11 cellular contexts compared by ENCODE assay signal in the genomic region with DNA sequence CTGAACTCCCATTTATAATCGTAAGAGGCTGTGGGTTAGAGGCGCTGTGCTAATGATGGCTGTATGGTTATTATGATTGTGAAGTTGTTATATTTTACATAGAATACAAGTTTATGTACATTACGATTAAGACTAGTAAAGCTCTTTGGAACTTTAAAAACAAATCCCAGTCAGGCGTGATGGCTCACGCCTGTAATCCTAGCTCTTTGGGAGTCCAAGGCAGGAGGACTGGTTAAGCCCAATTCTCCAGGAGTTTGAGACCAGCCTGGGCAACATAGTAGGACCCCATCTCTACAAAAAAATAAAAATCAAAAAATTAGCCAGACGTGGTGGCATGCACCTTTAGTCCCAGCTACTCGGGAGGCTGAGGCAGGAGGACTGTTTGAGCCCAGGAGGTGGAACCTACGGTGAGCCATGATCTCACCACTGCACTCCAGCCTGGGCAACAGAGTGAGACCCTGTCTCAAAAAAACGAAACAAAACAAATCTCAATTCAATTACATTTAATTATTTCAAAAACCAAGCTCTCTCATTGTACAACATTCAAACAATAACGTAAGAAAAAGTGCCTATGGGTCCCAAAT. TPM values are rescaled to one million over a fixed set of nuclear protein-coding genes. Genes with fewer than 3 reads are reported as not detected.
DNase-seq lines count a peak whose midpoint lies in the region; ATAC-seq and TF ChIP-seq lines count a peak whose summit lies in the region.
"Had no signal": no experiment of that assay in that cellular context is flagged by ENCODE, and none has a peak within 500 bp of the region (broad histone marks: within the 10 kb centered on the region; RNA-seq: fewer than 3 reads in every experiment).

No MANE protein-coding gene starts in this region.

- no peaks in the 10 kb centered on the region for H4K20me1 ChIP-seq in HCT116 (ENCODE audit: insufficient read depth)

- peaks cover 37% of the 10 kb centered on the region for H3K4me1 Mint-ChIP-seq in CD14-positive monocyte
- H3K4me1 Mint-ChIP-seq in activated T-helper 2 cell treated with anti-CD3 and anti-CD28 coated beads, Interferon-gamma antibody, Interleukin-2, Interleukin-4, amounts not matched to agents 10 μg/mL and 5 μg/mL and 100 μg/mL, durations not matched to agents 14 hours and 24 hours and 36 hours (ENCODE audit: low read depth) = peaks cover 36% of the 10 kb centered on the region

- TF ChIP-seq CTCF in CD14-positive monocyte (IDR thresholded peaks at IDR 0.05) = no peak
- no peak for TF ChIP-seq CTCF in HCT116 (IDR thresholded peaks at IDR 0.05 in 2 of 3, conservative IDR thresholded peaks at IDR 0.05 in 1 of 3; ENCODE audit: borderline replicate concordance in 1 of 3, insufficient read depth in 1 of 3, low read depth in 2 of 3, low read length in 2 of 3)
- no peak for TF ChIP-seq CTCF in suprapubic skin (IDR thresholded peaks at IDR 0.05)

- H3K9ac ChIP-seq in HCT116 (ENCODE audit: low read length) (peak overlapping the region; percentile 74), mucosa of rectum (ENCODE audit: low read depth in 1 of 2, low read length in 2 of 2) (peak overlapping the region; percentile 38 to 59)

- DNase-seq in CD14-positive monocyte (ENCODE audit: low spot score) = no peak
- DNase-seq in HCT116 (ENCODE audit: low read depth, low spot score) = no peak
- no peak for DNase-seq in activated T-helper 2 cell treated with anti-CD3 and anti-CD28 coated beads, Interferon-gamma antibody, Interleukin-2, Interleukin-4, amounts not matched to agents 10 μg/mL and 5 μg/mL and 100 μg/mL, durations not matched to agents 14 hours and 24 hours and 36 hours (ENCODE audit: low spot score)
- no peak for DNase-seq in suprapubic skin (ENCODE audit: low spot score in 2 of 2)
- no peak for DNase-seq in left ventricle myocardium superior
- no peak for DNase-seq in dermis blood vessel endothelial cell
- DNase-seq: NCI-H1694 had no signal

- peaks cover 0 to 2% (median 0%) of the 10 kb centered on the region in 3 donors for H3K27me3 Mint-ChIP-seq in CD14-positive monocyte (ENCODE audit: low read depth in 3 of 3)
- no peaks in the 10 kb centered on the region for H3K27me3 Mint-ChIP-seq in activated T-helper 2 cell treated with anti-CD3 and anti-CD28 coated beads, Interferon-gamma antibody, Interleukin-2, Interleukin-4, amounts not matched to agents 10 μg/mL and 5 μg/mL and 100 μg/mL, durations not matched to agents 14 hours and 24 hours and 36 hours (ENCODE audit: low read depth)

- peak overlapping the region; percentile 35 to 54 for H3K4me3 ChIP-seq in HCT116 (replicated peaks in 1 of 2; ENCODE audit: low read depth in 1 of 2, low read length in 2 of 2)
- peak overlapping the region in 1 of 2 donors; percentile 20 for H3K4me3 ChIP-seq in mucosa of rectum (ENCODE audit: low read length in 2 of 2)
- H3K4me3 ChIP-seq in suprapubic skin = no peak overlapping the region
- H3K4me3 ChIP-seq: prostate gland, stomach had no signal

- peak overlapping the region in 5 of 7 donors; percentile 60 to 96 (median 92) for H3K27ac Mint-ChIP-seq in CD14-positive monocyte
- peak overlapping the region; percentile 92 for H3K27ac Mint-ChIP-seq in activated T-helper 2 cell treated with anti-CD3 and anti-CD28 coated beads, Interferon-gamma antibody, Interleukin-2, Interleukin-4, amounts not matched to agents 10 μg/mL and 5 μg/mL and 100 μg/mL, durations not matched to agents 14 hours and 24 hours and 36 hours

- no peak overlapping the region for H3K4me3 Mint-ChIP-seq in CD14-positive monocyte
- H3K4me3 Mint-ChIP-seq in activated T-helper 2 cell treated with anti-CD3 and anti-CD28 coated beads, Interferon-gamma antibody, Interleukin-2, Interleukin-4, amounts not matched to agents 10 μg/mL and 5 μg/mL and 100 μg/mL, durations not matched to agents 14 hours and 24 hours and 36 hours (ENCODE audit: low read depth) = no peak overlapping the region

- RAD21 ChIA-PET in HCT116 (lab: Charles Lee; ENCODE audit: low non-redundant PET in 1 of 2, low total read pairs in 2 of 2, uncharacterized antibody in 2 of 2, unreplicated experiment in 2 of 2) = interaction anchor here (1.0 to 2.0 kb wide), 4 partner anchors 11 to 21 kb away, joined by 3 to 8 read pairs (median 4); no protein-coding TSS in a partner anchor

- CTCF ChIA-PET in HCT116 (lab: Charles Lee) = interaction anchor here (0.6 to 3.3 kb wide), 6 partner anchors 11 to 71 kb away, joined by 3 to 39 read pairs (median 4); partner anchors contain the start of gene KCMF1

- peak overlapping the region; percentile 99 for H3K27ac ChIP-seq in HCT116 (ENCODE audit: low read depth, low read length)
- H3K27ac ChIP-seq in mucosa of rectum (ENCODE audit: low read depth in 2 of 2, low read length in 2 of 2) = peak overlapping the region; percentile 83 to 93
- no peak overlapping the region for H3K27ac ChIP-seq in suprapubic skin
- H3K27ac ChIP-seq: prostate gland had no signal

- H3K79me2 ChIP-seq in HCT116 (ENCODE audit: insufficient read depth, low read length) = no peaks in the 10 kb centered on the region

- H3K4me1 ChIP-seq in HCT116 (ENCODE audit: control insufficient read depth in 1 of 2, insufficient read depth in 2 of 2, low read length in 2 of 2) = peaks cover 30 to 55% of the 10 kb centered on the region in 2 experiments
- H3K4me1 ChIP-seq in mucosa of rectum (ENCODE audit: control insufficient read depth in 2 of 2, insufficient read depth in 2 of 2, low read length in 2 of 2) = peaks cover 12 to 16% of the 10 kb centered on the region in 2 donors
- peaks cover 7% of the 10 kb centered on the region for H3K4me1 ChIP-seq in suprapubic skin
- H3K4me1 ChIP-seq: prostate gland had no signal

- H3K27me3 ChIP-seq in HCT116 (ENCODE audit: insufficient read depth, low read length) (no peaks in the 10 kb centered on the region), mucosa of rectum (ENCODE audit: control insufficient read depth in 2 of 2, insufficient read depth in 2 of 2, low read length in 2 of 2) (no peaks in the 10 kb centered on the region), suprapubic skin (no peaks in the 10 kb centered on the region)
- H3K27me3 ChIP-seq: stomach had no signal

- H2AFZ ChIP-seq in HCT116 (ENCODE audit: low read depth, low read length, poor library complexity, severe bottlenecking) = no peak overlapping the region

- no peaks in the 10 kb centered on the region for H3K9me2 ChIP-seq in HCT116 (ENCODE audit: insufficient read depth)

- H3K9me3 ChIP-seq in HCT116 (ENCODE audit: control insufficient read depth in 1 of 2, insufficient read depth in 1 of 2, low read depth in 1 of 2, low read length in 2 of 2) = no peaks in the 10 kb centered on the region
- H3K9me3 ChIP-seq in mucosa of rectum (ENCODE audit: control insufficient read depth in 2 of 2, low read length in 2 of 2) = no peaks in the 10 kb centered on the region
- H3K9me3 ChIP-seq in suprapubic skin = no peaks in the 10 kb centered on the region
- H3K9me3 ChIP-seq: prostate gland, stomach had no signal

- POLR2A ChIA-PET in HCT116 (lab: Charles Lee) = interaction anchor here (0.9 to 3.3 kb wide), 14 partner anchors 8 to 630 kb away, joined by 3 to 67 read pairs (median 6); partner anchors contain the start of genes KCMF1, TMSB10 and VAMP8

- no peak for TF ChIP-seq EP300 in suprapubic skin (IDR thresholded peaks at IDR 0.05)

- peaks cover 0 to 2% (median 2%) of the 10 kb centered on the region in 7 donors for H3K9me3 Mint-ChIP-seq in CD14-positive monocyte
- no peaks in the 10 kb centered on the region for H3K9me3 Mint-ChIP-seq in activated T-helper 2 cell treated with anti-CD3 and anti-CD28 coated beads, Interferon-gamma antibody, Interleukin-2, Interleukin-4, amounts not matched to agents 10 μg/mL and 5 μg/mL and 100 μg/mL, durations not matched to agents 14 hours and 24 hours and 36 hours

- 83% methylated on average over 10 of the region's 10 CpGs for WGBS in suprapubic skin

- H3K4me2 ChIP-seq in HCT116 (ENCODE audit: low read length) = peak overlapping the region; percentile 80

- intact Hi-C loops in CD14-positive monocyte (cut with micrococcal nuclease) = no loop called here
- intact Hi-C loops in HCT116 (cut with micrococcal nuclease) = no loop called here
- intact Hi-C loops in activated T-helper 2 cell treated with anti-CD3 and anti-CD28 coated beads, Interferon-gamma antibody, Interleukin-2, Interleukin-4, amounts not matched to agents 10 μg/mL and 5 μg/mL and 100 μg/mL, durations not matched to agents 14 hours and 24 hours and 36 hours (cut with micrococcal nuclease) = no loop called here
- intact Hi-C loops in left ventricle myocardium superior (cut with micrococcal nuclease) = no loop called here

- BruUV-seq in HCT116 (replicated peaks; lab: Mats Ljungman, UMichigan) = TSS peak; percentile 94

- no peak for TF ChIP-seq POLR2A in HCT116 (IDR thresholded peaks at IDR 0.05; ENCODE audit: borderline replicate concordance, extremely low read depth, insufficient read depth, insufficient read length)
- TF ChIP-seq POLR2A in suprapubic skin (IDR thresholded peaks at IDR 0.05) = no peak

- no peak for ATAC-seq in HCT116
- ATAC-seq in left ventricle myocardium superior = no peak
- ATAC-seq in GM18511 (IDR thresholded peaks at IDR 0.05; ENCODE audit: unreplicated experiment) = no peak

- H3K36me3 ChIP-seq in HCT116 (ENCODE audit: control insufficient read depth in 1 of 2, insufficient read depth in 2 of 2, low read length in 2 of 2) (no peaks in the 10 kb centered on the region), mucosa of rectum (ENCODE audit: control insufficient read depth in 2 of 2, insufficient read depth in 2 of 2, low read length in 2 of 2) (no peaks in the 10 kb centered on the region), suprapubic skin (no peaks in the 10 kb centered on the region)
- H3K36me3 ChIP-seq: prostate gland, stomach had no signal

- H3K36me3 Mint-ChIP-seq in CD14-positive monocyte = no peaks in the 10 kb centered on the region
- H3K36me3 Mint-ChIP-seq in activated T-helper 2 cell treated with anti-CD3 and anti-CD28 coated beads, Interferon-gamma antibody, Interleukin-2, Interleukin-4, amounts not matched to agents 10 μg/mL and 5 μg/mL and 100 μg/mL, durations not matched to agents 14 hours and 24 hours and 36 hours (ENCODE audit: low read depth) = peaks cover 27% of the 10 kb centered on the region

- no peak for TF ChIP-seq RAD21 in HCT116 (IDR thresholded peaks at IDR 0.05; ENCODE audit: low read depth)

RNA-seq across cellular contexts. Expression of gene KCMF1, which starts 23.9 kb away (rescaled TPM):
- 10 to 100 TPM; 22.5 to 28.5 TPM for polyA plus RNA-seq in CD14-positive monocyte
- total RNA-seq in HCT116 (2021; ENCODE audit: unreplicated experiment) (119 TPM), suprapubic skin (10 to 100 TPM; 23.5 to 42.6 (median 29.3) TPM), left ventricle myocardium superior (94.3 TPM), dermis blood vessel endothelial cell (65.9 and 97.5 TPM in 2 replicates)
- 127 and 128 TPM in 2 replicates for polyA plus RNA-seq in HCT116 (2012)
- 82.6 and 86.3 TPM in 2 replicates for total RNA-seq in activated T-helper 2 cell treated with anti-CD3 and anti-CD28 coated beads, Interferon-gamma antibody, Interleukin-2, Interleukin-4, amounts not matched to agents 10 μg/mL and 5 μg/mL and 100 μg/mL, durations not matched to agents 14 hours and 24 hours and 36 hours

RNA-seq across cellular contexts. Expression of gene TMSB10, which starts 41.6 kb away (rescaled TPM):
- polyA plus RNA-seq in CD14-positive monocyte = 1,000 to 10,000 TPM; 5,130 to 6,847 TPM
- total RNA-seq in HCT116 (2021; ENCODE audit: unreplicated experiment) (2,677 TPM), suprapubic skin (1,000 to 10,000 TPM in 2 of 4 donors, 100 to 1,000 TPM in 2; 859 to 1,108 (median 964) TPM), left ventricle myocardium superior (450 TPM), dermis blood vessel endothelial cell (6,829 and 7,745 TPM in 2 replicates)
- polyA plus RNA-seq in HCT116 (2012) = 4,398 and 5,903 TPM in 2 replicates
- 2,676 and 2,847 TPM in 2 replicates for total RNA-seq in activated T-helper 2 cell treated with anti-CD3 and anti-CD28 coated beads, Interferon-gamma antibody, Interleukin-2, Interleukin-4, amounts not matched to agents 10 μg/mL and 5 μg/mL and 100 μg/mL, durations not matched to agents 14 hours and 24 hours and 36 hours
